In the genomic region with DNA sequence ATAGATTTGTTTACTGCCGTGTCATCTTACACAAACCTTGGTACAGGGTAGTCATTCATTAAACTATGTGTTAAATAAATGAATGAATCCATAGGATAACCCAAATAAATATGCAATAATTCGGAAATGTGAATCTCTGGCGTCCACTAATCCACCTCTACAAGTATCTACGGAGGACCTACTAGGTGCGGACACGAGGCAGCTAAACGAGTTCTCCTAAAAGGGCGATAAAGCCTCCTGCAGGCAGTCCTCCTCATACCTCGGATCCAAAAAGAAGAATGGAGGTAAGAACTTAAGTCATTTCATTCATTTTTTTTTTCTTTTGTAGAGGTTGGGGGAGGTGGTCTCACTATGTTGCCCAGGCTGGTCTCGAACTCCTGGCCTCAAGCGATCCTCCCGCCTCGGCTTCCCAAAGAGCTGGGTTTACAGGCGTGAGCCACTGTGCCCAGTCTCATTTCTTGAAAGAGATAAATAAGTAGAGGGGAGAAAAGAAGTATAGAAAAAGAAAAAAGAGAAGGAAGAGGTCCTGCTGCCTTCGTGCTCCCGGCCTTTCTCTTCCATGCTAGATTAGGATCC, we compare ENCODE assay signal across 8 cellular contexts. TPM values are rescaled to one million over a fixed set of nuclear protein-coding genes. Genes with fewer than 3 reads are reported as not detected.
A peak's percentile ranks its signal among the peaks of the same experiment; 100 is the strongest.
DNase-seq lines count a peak whose midpoint lies in the region; ATAC-seq and TF ChIP-seq lines count a peak whose summit lies in the region.

No MANE protein-coding gene starts in this region.

- H3K36me3 Mint-ChIP-seq in central memory CD8-positive, alpha-beta T cell (ENCODE audit: insufficient read depth), result peaks cover 50% of the 10 kb centered on the region
- H3K36me3 Mint-ChIP-seq in naive B cell, result peaks cover 10 to 12% of the 10 kb centered on the region in 2 donors

- H3K27me3 Mint-ChIP-seq in central memory CD8-positive, alpha-beta T cell, result no peaks in the 10 kb centered on the region
- no peaks in the 10 kb centered on the region for H3K27me3 Mint-ChIP-seq in naive B cell

- no peaks in the 10 kb centered on the region for H3K9me3 Mint-ChIP-seq in central memory CD8-positive, alpha-beta T cell
- H3K9me3 Mint-ChIP-seq in naive B cell, result no peaks in the 10 kb centered on the region

- peaks cover 30% of the 10 kb centered on the region for H3K4me1 Mint-ChIP-seq in central memory CD8-positive, alpha-beta T cell
- peaks cover 28 to 41% (median 38%) of the 10 kb centered on the region in 3 donors for H3K4me1 Mint-ChIP-seq in naive B cell

- H3K9me3 ChIP-seq in HUES48 (ENCODE audit: control insufficient read depth, insufficient read depth, low read length), result no peaks in the 10 kb centered on the region

- peak overlapping the region; percentile 99 for H3K9ac ChIP-seq in HUES48 (ENCODE audit: low read depth, low read length)

- peak; percentile 2 for ATAC-seq in central memory CD8-positive, alpha-beta T cell (replicated peaks; ENCODE audit: extremely low read depth, poor library complexity, severe bottlenecking)
- ATAC-seq in naive B cell (ENCODE audit: low read depth in 2 of 2) (peak; percentile 1), GM21619 (IDR thresholded peaks at IDR 0.05; ENCODE audit: unreplicated experiment) (no peak), GM19455 (IDR thresholded peaks at IDR 0.05; ENCODE audit: unreplicated experiment) (no peak)

- H3K4me3 ChIP-seq in BJ (ENCODE audit: low read depth, low read length), result peak overlapping the region; percentile 47
- H3K4me3 ChIP-seq in HUES48 (ENCODE audit: low read depth, low read length), result peak overlapping the region; percentile 99

- DNase-seq in BJ (ENCODE audit: low read depth) (no peak), naive B cell (no peak), activated gamma-delta T cell (lab: John Stamatoyannopoulos, UW) (no peak), COLO829 (ENCODE audit: low spot score) (no peak)
- peak in 1 of 2 donors; percentile 12 for DNase-seq in central memory CD8-positive, alpha-beta T cell (ENCODE audit: low spot score in 2 of 2)

- H3K4me3 Mint-ChIP-seq in central memory CD8-positive, alpha-beta T cell, result peak overlapping the region; percentile 96
- H3K4me3 Mint-ChIP-seq in naive B cell, result peak overlapping the region; percentile 93 to 99 (median 98)

- peak overlapping the region; percentile 91 for H3K27ac ChIP-seq in HUES48 (ENCODE audit: low read depth, low read length)

- CTCF ChIA-PET in BJ (lab: Yijun Ruan, JAX), result interaction anchor here (0.7 kb wide), 1 partner anchor 20 kb away, joined by 5 read pairs; no protein-coding TSS in a partner anchor

- H3K36me3 ChIP-seq in BJ (ENCODE audit: control insufficient read depth, insufficient read depth, low read length) (peaks cover 8% of the 10 kb centered on the region), HUES48 (ENCODE audit: control insufficient read depth, insufficient read depth, low read length) (peaks cover 35% of the 10 kb centered on the region)

- TF ChIP-seq CTCF in BJ (IDR thresholded peaks at IDR 0.05; ENCODE audit: insufficient read depth, low read depth, low read length), result no peak

- peaks cover 4% of the 10 kb centered on the region; the same call in 1 of the 2 replicates for H3K4me1 ChIP-seq in HUES48 (ENCODE audit: control insufficient read depth, insufficient read depth, low read length)

- POLR2A ChIA-PET in BJ (lab: Charles Lee), result no interaction called here

- peak overlapping the region; percentile 99 for H3K27ac Mint-ChIP-seq in central memory CD8-positive, alpha-beta T cell (ENCODE audit: low read depth)
- peak overlapping the region; percentile 99 to 100 (median 99) for H3K27ac Mint-ChIP-seq in naive B cell

- H3K27me3 ChIP-seq in BJ (ENCODE audit: control insufficient read depth, insufficient read depth, low read length) (no peaks in the 10 kb centered on the region), HUES48 (ENCODE audit: control insufficient read depth, insufficient read depth, low read length) (no peaks in the 10 kb centered on the region)

RNA-seq across cellular contexts. Expression of a gene that starts 0.7 kb away (rescaled TPM):
- polyA plus RNA-seq in BJ (2011; rRNA removed) (507 and 1,233 TPM in 2 replicates), naive B cell (ENCODE audit: low read depth in 6 of 6) (1,000 to 10,000 TPM in 5 of 6 donors, 100 to 1,000 TPM in 1; 928 to 1,990 (median 1,827) TPM)
- 69.8 and 81.7 TPM in 2 replicates for polyA minus RNA-seq in BJ (2011; rRNA and poly(A)+ RNA removed)

RNA-seq across cellular contexts. Expression of a gene that starts 10.7 kb away (rescaled TPM):
- polyA plus RNA-seq in BJ (2011; rRNA removed) (4.5 and 5.2 TPM in 2 replicates), naive B cell (ENCODE audit: low read depth in 6 of 6) (1 to 10 TPM in 2 of 6 donors, under 1 TPM in 3, not detected in 1; 0.58 to 2.0 (median 0.97) TPM)
- 5.9 and 6.6 TPM in 2 replicates for polyA minus RNA-seq in BJ (2011; rRNA and poly(A)+ RNA removed)

Comparison
In these comparisons a context has a peak if more than half of its experiments do, and no peak if none do; other contexts are left out.
1. ATAC-seq: peak in central memory CD8-positive, alpha-beta T cell (single experiment) and naive B cell (2 of 2); none in GM21619 (single experiment) and GM19455 (single experiment).